Comparison of ENCODE assay signal across 8 cellular contexts in the genomic region with DNA sequence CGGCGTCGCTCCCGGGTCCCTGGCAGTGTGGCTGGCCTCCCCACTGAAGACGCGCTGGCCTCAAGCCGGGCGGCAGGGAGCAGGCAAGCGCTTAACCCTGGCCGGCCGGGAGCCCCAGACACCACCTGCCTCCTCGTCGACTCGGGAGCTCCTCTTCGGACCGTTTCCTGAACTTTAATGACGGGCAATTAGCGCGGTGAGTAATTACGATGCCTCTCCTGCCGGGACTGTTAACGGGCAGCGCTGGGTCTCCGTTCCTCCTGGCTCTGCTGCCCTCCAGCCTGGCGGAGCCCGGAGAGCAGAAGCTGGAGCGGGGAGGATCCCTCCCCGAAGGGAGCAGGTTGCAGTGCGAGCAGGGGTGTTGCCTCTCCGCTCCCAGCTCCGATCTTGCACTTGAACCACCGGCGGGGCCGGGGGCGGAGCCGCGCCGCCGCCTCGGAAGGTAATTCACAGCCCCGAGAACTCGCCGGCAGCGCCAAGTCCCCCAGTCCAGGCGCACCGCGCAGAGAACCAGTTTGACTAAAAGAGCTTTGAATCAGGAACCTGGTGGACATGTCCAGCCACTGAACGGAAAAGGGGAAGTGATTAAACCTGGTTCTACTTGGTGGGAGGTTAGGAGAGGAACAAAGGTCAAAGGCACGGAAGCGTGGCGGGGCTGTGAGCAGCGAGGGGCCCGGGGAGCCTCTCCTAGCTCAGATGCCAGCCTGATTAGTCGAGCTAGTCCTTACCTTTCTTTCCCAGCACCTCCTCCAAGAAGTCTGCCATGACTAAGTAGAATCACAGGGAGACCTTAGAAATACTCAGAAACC. TPM values are rescaled to one million over a fixed set of nuclear protein-coding genes. Genes with fewer than 3 reads are reported as not detected.
DNase-seq lines count a peak whose midpoint lies in the region; ATAC-seq and TF ChIP-seq lines count a peak whose summit lies in the region.

No MANE protein-coding gene starts in this region.

- H3K36me3 ChIP-seq in heart right ventricle (no peaks in the 10 kb centered on the region), prostate gland (no peaks in the 10 kb centered on the region)

- DNase-seq in Calu3 (peak; percentile 80), OCI-M1 (lab: John Stamatoyannopoulos, UW) (peak; percentile 71), activated gamma-delta T cell treated with Interleukin-2 at 50 U/mL for 16 hours (peak; percentile 48), heart right ventricle (peak in 1 of 2 donors; percentile 21), prostate gland (ENCODE audit: low spot score) (peak; percentile 48)

- peaks cover 18% of the 10 kb centered on the region for H3K36me3 Mint-ChIP-seq in Calu3 (ENCODE audit: insufficient read depth, unreplicated experiment)

- H3K27ac ChIP-seq in heart right ventricle (no peak overlapping the region), prostate gland (peak overlapping the region; percentile 63 to 72)

- peak; percentile 67 for ATAC-seq in HG02852 (IDR thresholded peaks at IDR 0.05; ENCODE audit: unreplicated experiment)
- peak; percentile 46 to 80 (median 64) for ATAC-seq in heart right ventricle
- ATAC-seq in GM19467 (IDR thresholded peaks at IDR 0.05; ENCODE audit: unreplicated experiment) = no peak
- ATAC-seq in GM21717 (IDR thresholded peaks at IDR 0.05; ENCODE audit: unreplicated experiment) = no peak

- H3K4me3 ChIP-seq in heart right ventricle = peak overlapping the region; percentile 27 to 77 (median 50)
- peak overlapping the region; percentile 42 to 48 for H3K4me3 ChIP-seq in prostate gland

- H3K27ac Mint-ChIP-seq in Calu3 (ENCODE audit: unreplicated experiment) = peak overlapping the region; percentile 76

- BruUV-seq in Calu3 (replicated peaks; lab: Mats Ljungman, UMichigan) = no TSS peak

- no peak for TF ChIP-seq CTCF in Calu3 (IDR thresholded peaks at IDR 0.05; ENCODE audit: unreplicated experiment)
- no peak for TF ChIP-seq CTCF in heart right ventricle (IDR thresholded peaks at IDR 0.05)
- peak in 1 of 4 experiments; percentile 5 for TF ChIP-seq CTCF in prostate gland (IDR thresholded peaks at IDR 0.05)

- intact Hi-C loops in Calu3 (cut with micrococcal nuclease; ENCODE audit: unreplicated experiment) (loop anchor here (1.0 kb wide), 1 partner anchor 20 kb away; no protein-coding TSS in a partner anchor), heart right ventricle (cut with DNase I) (loop anchor here in 1 of 10 donors (5.0 kb wide), 1 partner anchor 216 kb away; no protein-coding TSS in a partner anchor), prostate gland (cut with DNase I) (no loop called here)

- TF ChIP-seq POLR2A in prostate gland (IDR thresholded peaks at IDR 0.05) = peak; percentile 41

- H3K27me3 ChIP-seq in heart right ventricle (peaks cover 0 to 78% (median 41%) of the 10 kb centered on the region in 7 donors), prostate gland (replicated peaks; ENCODE audit: insufficient read depth) (no peaks in the 10 kb centered on the region)

- H3K4me3 Mint-ChIP-seq in Calu3 (ENCODE audit: low read depth, unreplicated experiment) = no peak overlapping the region

- CTCF ChIA-PET in Calu3 (lab: Charles Lee) = interaction anchor here (0.7 to 8.3 kb wide), 7 partner anchors 9 to 429 kb away, joined by 3 to 83 read pairs (median 3); no protein-coding TSS in a partner anchor

- H3K9me3 ChIP-seq in heart right ventricle (no peaks in the 10 kb centered on the region), prostate gland (no peaks in the 10 kb centered on the region)

- no peaks in the 10 kb centered on the region for H3K27me3 Mint-ChIP-seq in Calu3 (ENCODE audit: unreplicated experiment)

- 2% methylated on average over 54 of the region's 54 CpGs for WGBS in heart right ventricle, 2 donors
- 2% methylated on average over 34 of the region's 54 CpGs for WGBS in prostate gland

- H3K9me3 Mint-ChIP-seq in Calu3 (ENCODE audit: low read depth, unreplicated experiment) = no peaks in the 10 kb centered on the region

- H3K4me1 Mint-ChIP-seq in Calu3 (ENCODE audit: low read depth, unreplicated experiment) = no peaks in the 10 kb centered on the region

- H3K4me1 ChIP-seq in heart right ventricle = peaks cover 0 to 22% (median 13%) of the 10 kb centered on the region in 9 donors
- H3K4me1 ChIP-seq in prostate gland (replicated peaks) = peaks cover 4% of the 10 kb centered on the region

RNA-seq across cellular contexts. Expression of a gene that starts 18.3 kb away (rescaled TPM):
- total RNA-seq in Calu3 (2022) (94.9 and 101 TPM in 2 replicates), heart right ventricle (10 to 100 TPM in 9 of 10 donors, 1 to 10 TPM in 1; 4.8 to 34.9 (median 19.2) TPM), prostate gland (10 to 100 TPM; 24.5 to 49.3 TPM)
- polyA plus RNA-seq in heart right ventricle = 10 to 100 TPM in 1 of 2 donors, 1 to 10 TPM in 1; 3.3 to 18.2 TPM

RNA-seq across cellular contexts. Expression of a gene that starts 33.6 kb away (rescaled TPM):
- total RNA-seq in Calu3 (2022) (65.2 and 68.8 TPM in 2 replicates), heart right ventricle (10 to 100 TPM; 18.1 to 47.3 (median 22.5) TPM), prostate gland (10 to 100 TPM; 43.5 to 45.0 TPM)
- polyA plus RNA-seq in heart right ventricle = 10 to 100 TPM in 1 of 2 donors, 1 to 10 TPM in 1; 8.4 to 13.0 TPM

Comparison
In these comparisons a context has a peak if more than half of its experiments do, and no peak if none do; other contexts are left out.
1. ATAC-seq: peak in HG02852 (single experiment) and heart right ventricle (8 of 8); none in GM19467 (single experiment) and GM21717 (single experiment).
2. H3K27ac ChIP-seq: peak in prostate gland (2 of 2); none in heart right ventricle (0 of 10).